Comparison of ENCODE assay signal across 1 cellular context in genomic region chr7:16420649-16421332, GRCh38.
TF ChIP-seq lines count a peak whose summit lies in the region.

No MANE protein-coding gene starts in this region.

TF ChIP-seq in K562, 482 proteins besides CTCF, POLR2A, EP300 and RAD21 (continued from another document and continues in another):
- TF ChIP-seq, protein P1, sequence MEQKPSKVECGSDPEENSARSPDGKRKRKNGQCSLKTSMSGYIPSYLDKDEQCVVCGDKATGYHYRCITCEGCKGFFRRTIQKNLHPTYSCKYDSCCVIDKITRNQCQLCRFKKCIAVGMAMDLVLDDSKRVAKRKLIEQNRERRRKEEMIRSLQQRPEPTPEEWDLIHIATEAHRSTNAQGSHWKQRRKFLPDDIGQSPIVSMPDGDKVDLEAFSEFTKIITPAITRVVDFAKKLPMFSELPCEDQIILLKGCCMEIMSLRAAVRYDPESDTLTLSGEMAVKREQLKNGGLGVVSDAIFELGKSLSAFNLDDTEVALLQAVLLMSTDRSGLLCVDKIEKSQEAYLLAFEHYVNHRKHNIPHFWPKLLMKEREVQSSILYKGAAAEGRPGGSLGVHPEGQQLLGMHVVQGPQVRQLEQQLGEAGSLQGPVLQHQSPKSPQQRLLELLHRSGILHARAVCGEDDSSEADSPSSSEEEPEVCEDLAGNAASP (IDR thresholded peaks at IDR 0.05): no peak
- TF ChIP-seq ATF7 (IDR thresholded peaks at IDR 0.05): peak; percentile 59
- peak; percentile 35; the same call in 1 of the 2 replicates for TF ChIP-seq TCF3 (CRISPR knock-in tag; IDR thresholded peaks at IDR 0.05)
- peak; percentile 38; the same call in 1 of the 2 replicates for TF ChIP-seq DEAF1 (CRISPR knock-in tag; IDR thresholded peaks at IDR 0.05)
- no peak for TF ChIP-seq RNF219 (CRISPR knock-in tag; IDR thresholded peaks at IDR 0.05)
- TF ChIP-seq, protein P2, sequence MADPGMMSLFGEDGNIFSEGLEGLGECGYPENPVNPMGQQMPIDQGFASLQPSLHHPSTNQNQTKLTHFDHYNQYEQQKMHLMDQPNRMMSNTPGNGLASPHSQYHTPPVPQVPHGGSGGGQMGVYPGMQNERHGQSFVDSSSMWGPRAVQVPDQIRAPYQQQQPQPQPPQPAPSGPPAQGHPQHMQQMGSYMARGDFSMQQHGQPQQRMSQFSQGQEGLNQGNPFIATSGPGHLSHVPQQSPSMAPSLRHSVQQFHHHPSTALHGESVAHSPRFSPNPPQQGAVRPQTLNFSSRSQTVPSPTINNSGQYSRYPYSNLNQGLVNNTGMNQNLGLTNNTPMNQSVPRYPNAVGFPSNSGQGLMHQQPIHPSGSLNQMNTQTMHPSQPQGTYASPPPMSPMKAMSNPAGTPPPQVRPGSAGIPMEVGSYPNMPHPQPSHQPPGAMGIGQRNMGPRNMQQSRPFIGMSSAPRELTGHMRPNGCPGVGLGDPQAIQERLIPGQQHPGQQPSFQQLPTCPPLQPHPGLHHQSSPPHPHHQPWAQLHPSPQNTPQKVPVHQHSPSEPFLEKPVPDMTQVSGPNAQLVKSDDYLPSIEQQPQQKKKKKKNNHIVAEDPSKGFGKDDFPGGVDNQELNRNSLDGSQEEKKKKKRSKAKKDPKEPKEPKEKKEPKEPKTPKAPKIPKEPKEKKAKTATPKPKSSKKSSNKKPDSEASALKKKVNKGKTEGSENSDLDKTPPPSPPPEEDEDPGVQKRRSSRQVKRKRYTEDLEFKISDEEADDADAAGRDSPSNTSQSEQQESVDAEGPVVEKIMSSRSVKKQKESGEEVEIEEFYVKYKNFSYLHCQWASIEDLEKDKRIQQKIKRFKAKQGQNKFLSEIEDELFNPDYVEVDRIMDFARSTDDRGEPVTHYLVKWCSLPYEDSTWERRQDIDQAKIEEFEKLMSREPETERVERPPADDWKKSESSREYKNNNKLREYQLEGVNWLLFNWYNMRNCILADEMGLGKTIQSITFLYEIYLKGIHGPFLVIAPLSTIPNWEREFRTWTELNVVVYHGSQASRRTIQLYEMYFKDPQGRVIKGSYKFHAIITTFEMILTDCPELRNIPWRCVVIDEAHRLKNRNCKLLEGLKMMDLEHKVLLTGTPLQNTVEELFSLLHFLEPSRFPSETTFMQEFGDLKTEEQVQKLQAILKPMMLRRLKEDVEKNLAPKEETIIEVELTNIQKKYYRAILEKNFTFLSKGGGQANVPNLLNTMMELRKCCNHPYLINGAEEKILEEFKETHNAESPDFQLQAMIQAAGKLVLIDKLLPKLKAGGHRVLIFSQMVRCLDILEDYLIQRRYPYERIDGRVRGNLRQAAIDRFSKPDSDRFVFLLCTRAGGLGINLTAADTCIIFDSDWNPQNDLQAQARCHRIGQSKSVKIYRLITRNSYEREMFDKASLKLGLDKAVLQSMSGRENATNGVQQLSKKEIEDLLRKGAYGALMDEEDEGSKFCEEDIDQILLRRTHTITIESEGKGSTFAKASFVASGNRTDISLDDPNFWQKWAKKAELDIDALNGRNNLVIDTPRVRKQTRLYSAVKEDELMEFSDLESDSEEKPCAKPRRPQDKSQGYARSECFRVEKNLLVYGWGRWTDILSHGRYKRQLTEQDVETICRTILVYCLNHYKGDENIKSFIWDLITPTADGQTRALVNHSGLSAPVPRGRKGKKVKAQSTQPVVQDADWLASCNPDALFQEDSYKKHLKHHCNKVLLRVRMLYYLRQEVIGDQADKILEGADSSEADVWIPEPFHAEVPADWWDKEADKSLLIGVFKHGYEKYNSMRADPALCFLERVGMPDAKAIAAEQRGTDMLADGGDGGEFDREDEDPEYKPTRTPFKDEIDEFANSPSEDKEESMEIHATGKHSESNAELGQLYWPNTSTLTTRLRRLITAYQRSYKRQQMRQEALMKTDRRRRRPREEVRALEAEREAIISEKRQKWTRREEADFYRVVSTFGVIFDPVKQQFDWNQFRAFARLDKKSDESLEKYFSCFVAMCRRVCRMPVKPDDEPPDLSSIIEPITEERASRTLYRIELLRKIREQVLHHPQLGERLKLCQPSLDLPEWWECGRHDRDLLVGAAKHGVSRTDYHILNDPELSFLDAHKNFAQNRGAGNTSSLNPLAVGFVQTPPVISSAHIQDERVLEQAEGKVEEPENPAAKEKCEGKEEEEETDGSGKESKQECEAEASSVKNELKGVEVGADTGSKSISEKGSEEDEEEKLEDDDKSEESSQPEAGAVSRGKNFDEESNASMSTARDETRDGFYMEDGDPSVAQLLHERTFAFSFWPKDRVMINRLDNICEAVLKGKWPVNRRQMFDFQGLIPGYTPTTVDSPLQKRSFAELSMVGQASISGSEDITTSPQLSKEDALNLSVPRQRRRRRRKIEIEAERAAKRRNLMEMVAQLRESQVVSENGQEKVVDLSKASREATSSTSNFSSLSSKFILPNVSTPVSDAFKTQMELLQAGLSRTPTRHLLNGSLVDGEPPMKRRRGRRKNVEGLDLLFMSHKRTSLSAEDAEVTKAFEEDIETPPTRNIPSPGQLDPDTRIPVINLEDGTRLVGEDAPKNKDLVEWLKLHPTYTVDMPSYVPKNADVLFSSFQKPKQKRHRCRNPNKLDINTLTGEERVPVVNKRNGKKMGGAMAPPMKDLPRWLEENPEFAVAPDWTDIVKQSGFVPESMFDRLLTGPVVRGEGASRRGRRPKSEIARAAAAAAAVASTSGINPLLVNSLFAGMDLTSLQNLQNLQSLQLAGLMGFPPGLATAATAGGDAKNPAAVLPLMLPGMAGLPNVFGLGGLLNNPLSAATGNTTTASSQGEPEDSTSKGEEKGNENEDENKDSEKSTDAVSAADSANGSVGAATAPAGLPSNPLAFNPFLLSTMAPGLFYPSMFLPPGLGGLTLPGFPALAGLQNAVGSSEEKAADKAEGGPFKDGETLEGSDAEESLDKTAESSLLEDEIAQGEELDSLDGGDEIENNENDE (IDR thresholded peaks at IDR 0.05; ENCODE audit: low read depth, low read length): no peak
- no peak for TF ChIP-seq BDP1 (IDR thresholded peaks at IDR 0.05; ENCODE audit: insufficient read depth, insufficient read length)
- no peak for TF ChIP-seq MCM2 (IDR thresholded peaks at IDR 0.05; ENCODE audit: low read depth)
- TF ChIP-seq, protein P3, sequence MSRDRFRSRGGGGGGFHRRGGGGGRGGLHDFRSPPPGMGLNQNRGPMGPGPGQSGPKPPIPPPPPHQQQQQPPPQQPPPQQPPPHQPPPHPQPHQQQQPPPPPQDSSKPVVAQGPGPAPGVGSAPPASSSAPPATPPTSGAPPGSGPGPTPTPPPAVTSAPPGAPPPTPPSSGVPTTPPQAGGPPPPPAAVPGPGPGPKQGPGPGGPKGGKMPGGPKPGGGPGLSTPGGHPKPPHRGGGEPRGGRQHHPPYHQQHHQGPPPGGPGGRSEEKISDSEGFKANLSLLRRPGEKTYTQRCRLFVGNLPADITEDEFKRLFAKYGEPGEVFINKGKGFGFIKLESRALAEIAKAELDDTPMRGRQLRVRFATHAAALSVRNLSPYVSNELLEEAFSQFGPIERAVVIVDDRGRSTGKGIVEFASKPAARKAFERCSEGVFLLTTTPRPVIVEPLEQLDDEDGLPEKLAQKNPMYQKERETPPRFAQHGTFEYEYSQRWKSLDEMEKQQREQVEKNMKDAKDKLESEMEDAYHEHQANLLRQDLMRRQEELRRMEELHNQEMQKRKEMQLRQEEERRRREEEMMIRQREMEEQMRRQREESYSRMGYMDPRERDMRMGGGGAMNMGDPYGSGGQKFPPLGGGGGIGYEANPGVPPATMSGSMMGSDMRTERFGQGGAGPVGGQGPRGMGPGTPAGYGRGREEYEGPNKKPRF (IDR thresholded peaks at IDR 0.05; ENCODE audit: low read depth, low read length): no peak
- TF ChIP-seq XRCC5 (IDR thresholded peaks at IDR 0.05; ENCODE audit: low read depth, low read length): no peak; the same call in 1 of the 2 replicates
- TF ChIP-seq GTF2A2 (tag; IDR thresholded peaks at IDR 0.05): no peak
- no peak for TF ChIP-seq ZNF785 (CRISPR knock-in tag; IDR thresholded peaks at IDR 0.05)
- TF ChIP-seq SMARCC2 (IDR thresholded peaks at IDR 0.05; ENCODE audit: low read depth): no peak
- TF ChIP-seq MAFG (tag; conservative IDR thresholded peaks at IDR 0.05): no peak
- TF ChIP-seq NKRF (IDR thresholded peaks at IDR 0.05; ENCODE audit: borderline replicate concordance): peak; percentile 64
- peak; percentile 58; the same call in 1 of the 2 replicates for TF ChIP-seq HLTF (IDR thresholded peaks at IDR 0.05)
- TF ChIP-seq NBN (IDR thresholded peaks at IDR 0.05; ENCODE audit: low read depth): peak; percentile 57; the same call in 1 of the 2 replicates
- TF ChIP-seq FOS (IDR thresholded peaks at IDR 0.05; ENCODE audit: extremely low read depth, insufficient read length): no peak
- no peak for TF ChIP-seq POLR3A (IDR thresholded peaks at IDR 0.05; ENCODE audit: borderline replicate concordance, extremely low read depth, insufficient read depth, insufficient read length)
- no peak for TF ChIP-seq SAFB2 (IDR thresholded peaks at IDR 0.05; ENCODE audit: borderline replicate concordance, low read depth, low read length, severe bottlenecking)
- peak; percentile 88; the same call in 1 of the 2 replicates for TF ChIP-seq CHAMP1 (IDR thresholded peaks at IDR 0.05)
- no peak; the same call in 1 of the 2 replicates for TF ChIP-seq ATF6 (CRISPR knock-in tag; IDR thresholded peaks at IDR 0.05)
- no peak; the same call in 1 of the 2 replicates for TF ChIP-seq MTA2 (IDR thresholded peaks at IDR 0.05; ENCODE audit: low read depth)
